In the genomic region with DNA sequence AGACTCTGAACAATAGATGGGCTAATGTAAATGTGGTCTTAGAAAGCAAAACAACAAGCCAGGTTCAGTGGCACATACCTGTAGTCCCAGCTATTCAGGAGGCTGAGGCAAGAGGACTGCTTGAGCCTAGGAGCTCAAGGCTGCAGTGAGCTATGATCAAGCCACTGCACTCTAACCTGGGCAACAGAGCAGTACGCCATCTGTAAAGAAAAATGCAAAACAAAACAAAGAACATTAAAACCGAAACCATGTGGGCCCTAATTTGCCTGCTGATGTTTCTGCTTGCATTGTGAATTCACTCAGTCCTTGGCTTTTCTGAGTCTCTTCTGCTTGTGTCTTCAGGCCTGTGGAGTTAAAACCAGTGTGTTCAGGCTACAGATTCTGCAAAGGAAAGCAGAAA, we compare ENCODE assay signal across 10 cellular contexts. TPM values are rescaled to one million over a fixed set of nuclear protein-coding genes. Genes with fewer than 3 reads are reported as not detected.
A peak's percentile ranks its signal among the peaks of the same experiment; 100 is the strongest.
DNase-seq lines count a peak whose midpoint lies in the region; ATAC-seq, FAIRE-seq and TF ChIP-seq lines count a peak whose summit lies in the region.
"Had no signal": no experiment of that assay in that cellular context is flagged by ENCODE, and none has a peak within 500 bp of the region (broad histone marks: within the 10 kb centered on the region; RNA-seq: fewer than 3 reads in every experiment).

No MANE protein-coding gene starts in this region.

- H3K4me1 Mint-ChIP-seq in activated CD8-positive, alpha-beta T cell treated with anti-CD3 and anti-CD28 coated beads, Interleukin-2, amount 10 ng/mL, durations not matched to agents 7 days and 5 days (ENCODE audit: low read depth) = peaks cover 34% of the 10 kb centered on the region

- DNase-seq in GM12891 (ENCODE audit: insufficient read length, low spot score) = no peak
- DNase-seq in activated CD8-positive, alpha-beta T cell treated with anti-CD3 and anti-CD28 coated beads, Interleukin-2, amount 10 ng/mL, durations not matched to agents 7 days and 5 days = no peak
- no peak for DNase-seq in posterior cingulate gyrus
- DNase-seq in COLO829 (ENCODE audit: low spot score) = no peak
- DNase-seq in ecto neural progenitor cell (ENCODE audit: low spot score) = no peak
- no peak for DNase-seq in NCI-H2227 (lab: John Stamatoyannopoulos, UW; ENCODE audit: unreplicated experiment)
- DNase-seq: aorta had no signal

- no peak overlapping the region for H3K4me3 Mint-ChIP-seq in activated CD8-positive, alpha-beta T cell treated with anti-CD3 and anti-CD28 coated beads, Interleukin-2, amount 10 ng/mL, durations not matched to agents 7 days and 5 days

- FAIRE-seq in GM12891 (lab: Jason Lieb, UNC) = peak; percentile 91
- FAIRE-seq: keratinocyte had no signal

- ATAC-seq in GM19328 (IDR thresholded peaks at IDR 0.05; ENCODE audit: unreplicated experiment) = peak; percentile 85
- peak; percentile 96 for ATAC-seq in HG03060 (IDR thresholded peaks at IDR 0.05; ENCODE audit: low read depth, unreplicated experiment)
- ATAC-seq in activated CD8-positive, alpha-beta T cell treated with anti-CD3 and anti-CD28 coated beads, Interleukin-2, amount 10 ng/mL, durations not matched to agents 7 days and 5 days = no peak

- H3K9me3 Mint-ChIP-seq in activated CD8-positive, alpha-beta T cell treated with anti-CD3 and anti-CD28 coated beads, Interleukin-2, amount 10 ng/mL, durations not matched to agents 7 days and 5 days (ENCODE audit: insufficient read depth) = no peaks in the 10 kb centered on the region

- peaks cover 1% of the 10 kb centered on the region for H3K36me3 Mint-ChIP-seq in activated CD8-positive, alpha-beta T cell treated with anti-CD3 and anti-CD28 coated beads, Interleukin-2, amount 10 ng/mL, durations not matched to agents 7 days and 5 days (ENCODE audit: low read depth)

- no peaks in the 10 kb centered on the region for H3K27me3 Mint-ChIP-seq in activated CD8-positive, alpha-beta T cell treated with anti-CD3 and anti-CD28 coated beads, Interleukin-2, amount 10 ng/mL, durations not matched to agents 7 days and 5 days (ENCODE audit: low read depth)

- CTCF ChIA-PET in activated CD8-positive, alpha-beta T cell treated with anti-CD3 and anti-CD28 coated beads, Interleukin-2, amount 10 ng/mL, durations not matched to agents 7 days and 5 days (lab: Charles Lee) = interaction anchor here (0.7 to 13.3 kb wide), 5 partner anchors 12 to 34 kb away, joined by 3 to 78 read pairs (median 3); no protein-coding TSS in a partner anchor

- TF ChIP-seq POLR2A in GM12891 (IDR thresholded peaks at IDR 0.05; ENCODE audit: low read depth, low read length) = no peak

- POLR2A ChIA-PET in activated CD8-positive, alpha-beta T cell treated with anti-CD3 and anti-CD28 coated beads, Interleukin-2, amount 10 ng/mL, durations not matched to agents 7 days and 5 days (lab: Charles Lee) = interaction anchor here (1.6 kb wide), 1 partner anchor 14 kb away, joined by 5 read pairs; no protein-coding TSS in a partner anchor

- intact Hi-C loops in posterior cingulate gyrus (cut with DNase I) = no loop called here

- peak overlapping the region; percentile 52 for H3K27ac Mint-ChIP-seq in activated CD8-positive, alpha-beta T cell treated with anti-CD3 and anti-CD28 coated beads, Interleukin-2, amount 10 ng/mL, durations not matched to agents 7 days and 5 days

TF ChIP-seq in GM12891, 5 proteins besides CTCF, POLR2A, EP300 and RAD21:
- no peak for TF ChIP-seq POLR2AphosphoS5 (IDR thresholded peaks at IDR 0.05; ENCODE audit: low read depth, low read length)
- no peak for TF ChIP-seq PAX5 (IDR thresholded peaks at IDR 0.05; ENCODE audit: insufficient read depth, low read length, severe bottlenecking)
- TF ChIP-seq TAF1 (IDR thresholded peaks at IDR 0.05; ENCODE audit: low read depth, low read length) = no peak
- peak; percentile 94 for TF ChIP-seq POU2F2 (IDR thresholded peaks at IDR 0.05; ENCODE audit: low read depth, low read length)

RNA-seq across cellular contexts. Expression of gene CCNL1, which starts 56.7 kb away (rescaled TPM):
- 114 TPM for polyA plus RNA-seq in GM12891 (2012; ENCODE audit: low read depth, missing spikeins)
- total RNA-seq in activated CD8-positive, alpha-beta T cell treated with anti-CD3 and anti-CD28 coated beads, Interleukin-2, amount 10 ng/mL, durations not matched to agents 7 days and 5 days = 100 to 1,000 TPM; 257 TPM
